Comparison of ENCODE assay signal across 8 cellular contexts in genomic region chr3:13420051-13420816, GRCh38.
DNase-seq lines count a peak whose midpoint lies in the region; ATAC-seq, FAIRE-seq and TF ChIP-seq lines count a peak whose summit lies in the region.

Gene NUP210 (minus strand): TSS chr3:13420322. CDS start chr3:13420226, 96 bp downstream.

- H3K4me3 Mint-ChIP-seq in T-helper 1 cell treated with Interleukin-12 subunit alpha and Interleukin-12 subunit beta and Interleukin-4 antibody, amounts not matched to agents 30 μg/mL and 1 μg/mL, for 36 hours = peak within 1 kb of the TSS; percentile 96
- peak within 1 kb of the TSS; percentile 92 for H3K4me3 Mint-ChIP-seq in memory B cell

- no peak for FAIRE-seq in H54 (lab: Jason Lieb, UNC)

- TF ChIP-seq POLR2A in H54 (IDR thresholded peaks at IDR 0.05; ENCODE audit: low read depth, low read length) = no peak

- H3K27ac Mint-ChIP-seq in T-helper 1 cell treated with Interleukin-12 subunit alpha and Interleukin-12 subunit beta and Interleukin-4 antibody, amounts not matched to agents 30 μg/mL and 1 μg/mL, for 36 hours = peak within 1 kb of the TSS; percentile 100
- peak within 1 kb of the TSS; percentile 99 for H3K27ac Mint-ChIP-seq in memory B cell

- no peak for TF ChIP-seq EP300 in Ishikawa (IDR thresholded peaks at IDR 0.05; ENCODE audit: borderline replicate concordance)

- in situ Hi-C loops in T47D (cut with HindIII; ENCODE audit: low pct_unique_long_range_greater_than_20kb, low sequenced_read_pairs) = no loop called here

- ATAC-seq in GM21526 (IDR thresholded peaks at IDR 0.05; ENCODE audit: low FRiP score, unreplicated experiment) = peak; percentile 42
- peak; percentile 48 for ATAC-seq in memory B cell (ENCODE audit: low read depth)

- H3K27me3 Mint-ChIP-seq in T-helper 1 cell treated with Interleukin-12 subunit alpha and Interleukin-12 subunit beta and Interleukin-4 antibody, amounts not matched to agents 30 μg/mL and 1 μg/mL, for 36 hours (ENCODE audit: low read depth) = no peaks in the 10 kb centered on the region
- no peaks in the 10 kb centered on the region for H3K27me3 Mint-ChIP-seq in memory B cell

- no peak for TF ChIP-seq RAD21 in Ishikawa (IDR thresholded peaks at IDR 0.05; ENCODE audit: low read depth)

- no peaks in the 10 kb centered on the region for H3K9me3 Mint-ChIP-seq in T-helper 1 cell treated with Interleukin-12 subunit alpha and Interleukin-12 subunit beta and Interleukin-4 antibody, amounts not matched to agents 30 μg/mL and 1 μg/mL, for 36 hours
- H3K9me3 Mint-ChIP-seq in memory B cell = no peaks in the 10 kb centered on the region

- DNase-seq in GF-D8 (lab: John Stamatoyannopoulos, UW) (peak; percentile 32), T47D (ENCODE audit: low read depth in 1 of 2, low spot score in 1 of 2) (peak; percentile 78 to 79), memory B cell (ENCODE audit: low spot score in 2 of 2) (peak; percentile 50 to 60), H54 (ENCODE audit: insufficient read length, low spot score) (no peak)
- DNase-seq in stimulated activated CD8-positive, alpha-beta memory T cell treated with anti-CD3 and anti-CD28 coated beads, Interleukin-7, amount 100 ng/mL, for 48 hours (ENCODE audit: extremely low read depth in 1 of 2, low read depth in 1 of 2) = peak; percentile 64 to 68

- H3K36me3 Mint-ChIP-seq in T-helper 1 cell treated with Interleukin-12 subunit alpha and Interleukin-12 subunit beta and Interleukin-4 antibody, amounts not matched to agents 30 μg/mL and 1 μg/mL, for 36 hours (ENCODE audit: low read depth) = peaks cover 10% of the 10 kb centered on the region
- peaks cover 3% of the 10 kb centered on the region for H3K36me3 Mint-ChIP-seq in memory B cell

- peaks cover 64% of the 10 kb centered on the region for H3K4me1 Mint-ChIP-seq in T-helper 1 cell treated with Interleukin-12 subunit alpha and Interleukin-12 subunit beta and Interleukin-4 antibody, amounts not matched to agents 30 μg/mL and 1 μg/mL, for 36 hours (ENCODE audit: low read depth)
- H3K4me1 Mint-ChIP-seq in memory B cell = peaks cover 30% of the 10 kb centered on the region

TF ChIP-seq in Ishikawa, 13 proteins besides CTCF, POLR2A, EP300 and RAD21:
- TF ChIP-seq USF1 (IDR thresholded peaks at IDR 0.05) = 0 out of 2 replicates have a peak, but pooled peaks have one; percentile 8
- TF ChIP-seq REST (IDR thresholded peaks at IDR 0.05; ENCODE audit: low read depth) = no peak
- TF ChIP-seq CEBPB (IDR thresholded peaks at IDR 0.05) = no peak
- TF ChIP-seq TAF1 (IDR thresholded peaks at IDR 0.05; ENCODE audit: low read depth) = no peak
- TF ChIP-seq CREB1 (IDR thresholded peaks at IDR 0.05; ENCODE audit: low read depth) = no peak
- no peak for TF ChIP-seq NFIC (IDR thresholded peaks at IDR 0.05)
- TF ChIP-seq YY1 (IDR thresholded peaks at IDR 0.05; ENCODE audit: low read depth) = no peak; the same call in 1 of the 2 replicates
- TF ChIP-seq EGR1 (IDR thresholded peaks at IDR 0.05) = peak; percentile 10; the same call in 1 of the 2 replicates
- peak; percentile 82 for TF ChIP-seq ZBTB7A (IDR thresholded peaks at IDR 0.05; ENCODE audit: low read depth)
- TF ChIP-seq FOXM1 (IDR thresholded peaks at IDR 0.05; ENCODE audit: borderline replicate concordance, low read depth) = no peak
- TF ChIP-seq TEAD4 (IDR thresholded peaks at IDR 0.05) = no peak
- no peak for TF ChIP-seq TCF12 (IDR thresholded peaks at IDR 0.05; ENCODE audit: low read depth)
- no peak for TF ChIP-seq MAX (IDR thresholded peaks at IDR 0.05)
TF ChIP-seq in Ishikawa: peak in this region for 3.
